8 cellular contexts compared by ENCODE assay signal in genomic region chr3:48686538-48687219, GRCh38. TPM values are rescaled to one million over a fixed set of nuclear protein-coding genes. Genes with fewer than 3 reads are reported as not detected.
DNase-seq lines count a peak whose midpoint lies in the region; ATAC-seq and TF ChIP-seq lines count a peak whose summit lies in the region.

No MANE protein-coding gene starts in this region.

- peaks cover 8% of the 10 kb centered on the region for H3K4me1 ChIP-seq in rectal smooth muscle tissue (ENCODE audit: control insufficient read depth, insufficient read depth, low read length)

- no peak for ATAC-seq in HG03108 (IDR thresholded peaks at IDR 0.05; ENCODE audit: unreplicated experiment)

- TF ChIP-seq CTCF in GM12872 (IDR thresholded peaks at IDR 0.05; ENCODE audit: insufficient read depth, low read depth, low read length), result 0 out of 3 replicates have a peak, but pooled peaks have one; percentile 2

- H3K27ac ChIP-seq in epithelial cell of prostate, result peak overlapping the region; percentile 66
- no peak overlapping the region for H3K27ac ChIP-seq in rectal smooth muscle tissue (ENCODE audit: low read depth, low read length)

- peak; percentile 16 for DNase-seq in SK-N-DZ (ENCODE audit: low spot score)
- no peak for DNase-seq in epithelial cell of prostate (ENCODE audit: low read depth, low spot score)
- DNase-seq in stimulated activated naive CD4-positive, alpha-beta T cell (lab: John Stamatoyannopoulos, UW), result no peak
- no peak for DNase-seq in NCI-H1105 (lab: John Stamatoyannopoulos, UW)
- DNase-seq in NCI-H2171 (lab: John Stamatoyannopoulos, UW), result no peak

- H3K36me3 ChIP-seq in rectal smooth muscle tissue (ENCODE audit: control insufficient read depth, insufficient read depth, low read length), result peaks cover 43% of the 10 kb centered on the region

- peak overlapping the region; percentile 97 for H3K4me3 ChIP-seq in rectal smooth muscle tissue (ENCODE audit: low read length)

- H3K27me3 ChIP-seq in rectal smooth muscle tissue (ENCODE audit: control insufficient read depth, insufficient read depth, low read length), result no peaks in the 10 kb centered on the region

- no peak overlapping the region for H3K9ac ChIP-seq in rectal smooth muscle tissue (ENCODE audit: low read length)

RNA-seq across cellular contexts. Expression of gene NCKIPSD, which starts 1.0 kb away (rescaled TPM):
- polyA plus RNA-seq in SK-N-DZ (2014; cell fraction: cytosol; rRNA removed), result 22.7 and 24.0 TPM in 2 replicates
- 52.4 and 62.8 TPM in 2 replicates for polyA plus RNA-seq in SK-N-DZ (2014; cell fraction: nucleus; rRNA removed)

RNA-seq across cellular contexts. Expression of gene CELSR3, which starts 24.0 kb away (rescaled TPM):
- 3.2 and 4.4 TPM in 2 replicates for polyA plus RNA-seq in SK-N-DZ (2014; cell fraction: cytosol; rRNA removed)
- polyA plus RNA-seq in SK-N-DZ (2014; cell fraction: nucleus; rRNA removed), result 16.3 and 18.2 TPM in 2 replicates

RNA-seq across cellular contexts. Expression of gene IP6K2, which starts 30.3 kb away (rescaled TPM):
- 101 and 123 TPM in 2 replicates for polyA plus RNA-seq in SK-N-DZ (2014; cell fraction: cytosol; rRNA removed)
- polyA plus RNA-seq in SK-N-DZ (2014; cell fraction: nucleus; rRNA removed), result 249 and 251 TPM in 2 replicates

RNA-seq across cellular contexts. Expression of gene SLC26A6, which starts 51.4 kb away (rescaled TPM):
- 12.9 and 22.5 TPM in 2 replicates for polyA plus RNA-seq in SK-N-DZ (2014; cell fraction: cytosol; rRNA removed)
- polyA plus RNA-seq in SK-N-DZ (2014; cell fraction: nucleus; rRNA removed), result 180 and 245 TPM in 2 replicates
